In genomic region chr6:5143625-5144311, GRCh38 we compare ENCODE assay signal across 8 cellular contexts. TPM values are rescaled to one million over a fixed set of nuclear protein-coding genes. Genes with fewer than 3 reads are reported as not detected.
DNase-seq lines count a peak whose midpoint lies in the region; ATAC-seq lines count a peak whose summit lies in the region.

No MANE protein-coding gene starts in this region.

- DNase-seq in ELF-1 (ENCODE audit: low read depth, low spot score) (peak; percentile 82), NCI-H748 treated with DMSO at 0.1 percent for 48 hours (lab: John Stamatoyannopoulos, UW) (peak; percentile 78), dermis blood vessel endothelial cell (peak; percentile 89), lung microvascular endothelial cell (ENCODE audit: low read depth in 2 of 2) (peak; percentile 80 to 88)
- peak; percentile 81 to 87 for DNase-seq in activated CD4-positive, alpha-beta T cell treated with anti-CD3 and anti-CD28 coated beads, Interleukin-2, amount 50 U/mL, for 4 hours
- DNase-seq in stimulated activated CD8-positive, alpha-beta memory T cell treated with anti-CD3 and anti-CD28 coated beads, Interleukin-12 subunit alpha, Interleukin-12 subunit beta, amount 100 ng/mL, for 24 hours (ENCODE audit: extremely low read depth), result peak; percentile 52

- ATAC-seq in HG03521 (IDR thresholded peaks at IDR 0.05; ENCODE audit: unreplicated experiment) (peak; percentile 49), HG03342 (IDR thresholded peaks at IDR 0.05; ENCODE audit: unreplicated experiment) (no peak)

RNA-seq across cellular contexts. Expression of gene PPP1R3G, which starts 58.6 kb away (rescaled TPM):
- total RNA-seq in dermis blood vessel endothelial cell (0.74 and 0.85 TPM in 2 replicates), lung microvascular endothelial cell (0.65 and 1.6 TPM in 2 replicates)
